12 cellular contexts compared by ENCODE assay signal in genomic region chr18:35564795-35565453, GRCh38. TPM values are rescaled to one million over a fixed set of nuclear protein-coding genes. Genes with fewer than 3 reads are reported as not detected.
DNase-seq lines count a peak whose midpoint lies in the region; ATAC-seq lines count a peak whose summit lies in the region.
"Had no signal": no experiment of that assay in that cellular context is flagged by ENCODE, and none has a peak within 500 bp of the region (broad histone marks: within the 10 kb centered on the region; RNA-seq: fewer than 3 reads in every experiment).

No MANE protein-coding gene starts in this region.

- DNase-seq in naive B cell: no peak
- DNase-seq in left ventricle myocardium superior: no peak
- DNase-seq in activated effector memory CD4-positive, alpha-beta T cell treated with Interleukin-2 at 50 U/mL for 16 hours: no peak
- DNase-seq in stimulated activated CD4-positive, alpha-beta T cell treated with anti-CD3 and anti-CD28 coated beads, Interleukin-2, amount 100 ng/mL, for 48 hours: no peak
- DNase-seq in HCEC 1CT: no peak
- DNase-seq: NCI-H1436 treated with DMSO at 0.1 percent for 48 hours, T-helper 1 cell had no signal

- no peaks in the 10 kb centered on the region for H3K9me3 Mint-ChIP-seq in naive B cell
- H3K9me3 Mint-ChIP-seq: natural killer cell treated with Interleukin-12 subunit alpha and Interleukin-12 subunit beta and Interleukin-15 and Interleukin-18, amount 100 ng/mL, for 72 hours had no signal

- peaks cover 8 to 14% (median 11%) of the 10 kb centered on the region in 3 donors for H3K4me1 Mint-ChIP-seq in naive B cell

- ATAC-seq in GM18907 (IDR thresholded peaks at IDR 0.05; ENCODE audit: unreplicated experiment) (peak; percentile 90), GM21717 (IDR thresholded peaks at IDR 0.05; ENCODE audit: unreplicated experiment) (peak; percentile 79), HG03159 (IDR thresholded peaks at IDR 0.05; ENCODE audit: unreplicated experiment) (peak; percentile 86), naive B cell (ENCODE audit: low read depth in 2 of 2) (peak in 1 of 2 donors; percentile 50), left ventricle myocardium superior (no peak)
- ATAC-seq: natural killer cell treated with Interleukin-12 subunit alpha and Interleukin-12 subunit beta and Interleukin-15 and Interleukin-18, amount 100 ng/mL, for 72 hours had no signal

- peak overlapping the region in 5 of 6 donors; percentile 0 to 71 (median 35) for H3K27ac Mint-ChIP-seq in naive B cell
- H3K27ac Mint-ChIP-seq: activated naive CD8-positive, alpha-beta T cell; natural killer cell treated with Interleukin-12 subunit alpha and Interleukin-12 subunit beta and Interleukin-15 and Interleukin-18, amount 100 ng/mL, for 72 hours had no signal

- no peaks in the 10 kb centered on the region for H3K27me3 Mint-ChIP-seq in naive B cell
- H3K27me3 Mint-ChIP-seq: activated naive CD8-positive, alpha-beta T cell had no signal

- no peaks in the 10 kb centered on the region for H3K36me3 Mint-ChIP-seq in naive B cell
- H3K36me3 Mint-ChIP-seq: activated naive CD8-positive, alpha-beta T cell; natural killer cell treated with Interleukin-12 subunit alpha and Interleukin-12 subunit beta and Interleukin-15 and Interleukin-18, amount 100 ng/mL, for 72 hours had no signal

- intact Hi-C loops in left ventricle myocardium superior (cut with micrococcal nuclease): no loop called here

- peak overlapping the region in 6 of 8 donors; percentile 9 to 61 (median 32) for H3K4me3 Mint-ChIP-seq in naive B cell
- H3K4me3 Mint-ChIP-seq: activated naive CD8-positive, alpha-beta T cell; natural killer cell treated with Interleukin-12 subunit alpha and Interleukin-12 subunit beta and Interleukin-15 and Interleukin-18, amount 100 ng/mL, for 72 hours had no signal

RNA-seq across cellular contexts. Expression of gene GALNT1, which starts 16.6 kb away (rescaled TPM):
- 10 to 100 TPM; 34.3 to 72.5 (median 42.7) TPM for polyA plus RNA-seq in naive B cell (ENCODE audit: low read depth in 6 of 6)
- 47.0 TPM for total RNA-seq in left ventricle myocardium superior
